10 cellular contexts compared by ENCODE assay signal in the genomic region with DNA sequence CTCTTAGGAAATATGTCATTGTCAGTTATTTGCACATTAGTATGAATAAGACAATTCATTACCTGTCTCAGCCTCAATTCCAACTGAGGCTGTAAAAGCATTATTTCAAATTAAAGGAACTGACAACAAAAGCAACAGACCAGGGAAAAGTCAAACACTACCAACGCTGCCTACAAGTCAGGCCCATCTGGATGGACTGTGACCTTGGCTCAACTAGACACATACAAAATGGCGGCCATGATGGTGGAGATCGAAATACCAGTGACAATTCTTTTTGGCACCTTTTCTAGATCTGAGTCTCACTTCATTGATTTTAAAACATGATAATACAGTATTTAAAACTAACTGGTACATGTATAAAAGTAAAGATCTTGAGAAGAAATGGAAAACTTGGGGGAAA.
"Had no signal": no experiment of that assay in that cellular context is flagged by ENCODE, and none has a peak within 500 bp of the region (broad histone marks: within the 10 kb centered on the region; RNA-seq: fewer than 3 reads in every experiment).

No MANE protein-coding gene starts in this region.

- H3K4me3 Mint-ChIP-seq: GM23338, H9, HFFc6 had no signal

- H3K27ac ChIP-seq: GM23248 had no signal

- DNase-seq: GM23248, GOT3, H7, H9, HCEC 1CT, HFFc6 had no signal

- H3K36me3 ChIP-seq: HAP-1 had no signal

- ATAC-seq: GM23338, HCT116 had no signal

- H2AFZ ChIP-seq: GM23248, GM23338 had no signal

- FAIRE-seq: H54 had no signal

- H3K9me3 Mint-ChIP-seq: GM23338, H9, HFFc6 had no signal

- H3K4me2 ChIP-seq: GM23338 had no signal

- H3K9me3 ChIP-seq: HAP-1 had no signal

- H3K27ac Mint-ChIP-seq: GM23338, H9, HFFc6 had no signal

- H3K9ac ChIP-seq: GM23248 had no signal

- H3K4me3 ChIP-seq: GM23248, GM23338, HAP-1 had no signal

- H3K4me1 ChIP-seq: HAP-1 had no signal
